12 cellular contexts compared by ENCODE assay signal in genomic region chr6:146851837-146852236, GRCh38.
DNase-seq lines count a peak whose midpoint lies in the region; ATAC-seq lines count a peak whose summit lies in the region.
"Had no signal": no experiment of that assay in that cellular context is flagged by ENCODE, and none has a peak within 500 bp of the region (broad histone marks: within the 10 kb centered on the region; RNA-seq: fewer than 3 reads in every experiment).

No MANE protein-coding gene starts in this region.

- peak; percentile 62 for DNase-seq in activated CD4-positive, alpha-beta T cell treated with anti-CD3 and anti-CD28 coated beads, Interleukin-2, amount 10 ng/mL, durations not matched to agents 24 days and 14 days
- DNase-seq in activated CD4-positive, alpha-beta T cell treated with anti-CD3 and anti-CD28 coated beads, Interleukin-2, amount 50 U/mL, for 1 hour: no peak
- DNase-seq in RPMI7951 (ENCODE audit: low read depth) (peak; percentile 93), skeletal muscle cell (ENCODE audit: low read depth) (peak; percentile 81), NCI-H2227 treated with DMSO at 0.1 percent for 48 hours (lab: John Stamatoyannopoulos, UW) (no peak), cortex of kidney (lab: John Stamatoyannopoulos, UW) (no peak), GOT3 (lab: John Stamatoyannopoulos, UW) (no peak)
- no peak for DNase-seq in effector memory CD8-positive, alpha-beta T cell
- DNase-seq: ACHN, caudate nucleus, hypothalamus, thyroid gland had no signal

- peak overlapping the region; percentile 76 for H3K27ac Mint-ChIP-seq in activated CD4-positive, alpha-beta T cell treated with anti-CD3 and anti-CD28 coated beads, Interleukin-2, amount 10 ng/mL, durations not matched to agents 24 days and 14 days
- H3K27ac Mint-ChIP-seq in effector memory CD8-positive, alpha-beta T cell: peak overlapping the region in 1 of 2 donors; percentile 17

- ATAC-seq in effector memory CD8-positive, alpha-beta T cell (replicated peaks): peak; percentile 77

- no peaks in the 10 kb centered on the region for H3K27me3 Mint-ChIP-seq in activated CD4-positive, alpha-beta T cell treated with anti-CD3 and anti-CD28 coated beads, Interleukin-2, amount 10 ng/mL, durations not matched to agents 24 days and 14 days
- H3K27me3 Mint-ChIP-seq in effector memory CD8-positive, alpha-beta T cell: peaks cover 18 to 19% of the 10 kb centered on the region in 2 donors

- no peak overlapping the region for H3K4me3 ChIP-seq in skeletal muscle cell (ENCODE audit: low read depth, low read length)
- H3K4me3 ChIP-seq: thyroid gland had no signal

- no peak overlapping the region for H3K4me3 Mint-ChIP-seq in activated CD4-positive, alpha-beta T cell treated with anti-CD3 and anti-CD28 coated beads, Interleukin-2, amount 10 ng/mL, durations not matched to agents 24 days and 14 days
- H3K4me3 Mint-ChIP-seq in effector memory CD8-positive, alpha-beta T cell: no peak overlapping the region

- peaks cover 12% of the 10 kb centered on the region for H3K9me3 Mint-ChIP-seq in activated CD4-positive, alpha-beta T cell treated with anti-CD3 and anti-CD28 coated beads, Interleukin-2, amount 10 ng/mL, durations not matched to agents 24 days and 14 days
- H3K9me3 Mint-ChIP-seq in effector memory CD8-positive, alpha-beta T cell: peaks cover 0 to 6% of the 10 kb centered on the region in 2 donors

- H3K4me1 Mint-ChIP-seq in activated CD4-positive, alpha-beta T cell treated with anti-CD3 and anti-CD28 coated beads, Interleukin-2, amount 10 ng/mL, durations not matched to agents 24 days and 14 days: peaks cover 18% of the 10 kb centered on the region
- H3K4me1 Mint-ChIP-seq in effector memory CD8-positive, alpha-beta T cell (ENCODE audit: low read depth in 2 of 2): peaks cover 0 to 8% of the 10 kb centered on the region in 2 donors

- H3K36me3 Mint-ChIP-seq in activated CD4-positive, alpha-beta T cell treated with anti-CD3 and anti-CD28 coated beads, Interleukin-2, amount 10 ng/mL, durations not matched to agents 24 days and 14 days (ENCODE audit: low read depth): no peaks in the 10 kb centered on the region
- peaks cover 4% of the 10 kb centered on the region for H3K36me3 Mint-ChIP-seq in effector memory CD8-positive, alpha-beta T cell (ENCODE audit: insufficient read depth)

- intact Hi-C loops in activated CD4-positive, alpha-beta T cell treated with anti-CD3 and anti-CD28 coated beads, Interleukin-2, amount 10 ng/mL, durations not matched to agents 24 days and 14 days (cut with micrococcal nuclease): loop anchor here (10.0 kb wide), 1 partner anchor 1353 kb away; no protein-coding TSS in a partner anchor

Comparison
In these comparisons a context has a peak if more than half of its experiments do, and no peak if none do; other contexts are left out.
1. DNase-seq: peak in activated CD4-positive, alpha-beta T cell treated with anti-CD3 and anti-CD28 coated beads, Interleukin-2, amount 10 ng/mL, durations not matched to agents 24 days and 14 days (single experiment), RPMI7951 (single experiment) and skeletal muscle cell (single experiment); none in activated CD4-positive, alpha-beta T cell treated with anti-CD3 and anti-CD28 coated beads, Interleukin-2, amount 50 U/mL, for 1 hour (single experiment), effector memory CD8-positive, alpha-beta T cell (0 of 3), NCI-H2227 treated with DMSO at 0.1 percent for 48 hours (single experiment), cortex of kidney (single experiment) and GOT3 (single experiment).